ENCODE assay signal across 1 cellular context in the genomic region with DNA sequence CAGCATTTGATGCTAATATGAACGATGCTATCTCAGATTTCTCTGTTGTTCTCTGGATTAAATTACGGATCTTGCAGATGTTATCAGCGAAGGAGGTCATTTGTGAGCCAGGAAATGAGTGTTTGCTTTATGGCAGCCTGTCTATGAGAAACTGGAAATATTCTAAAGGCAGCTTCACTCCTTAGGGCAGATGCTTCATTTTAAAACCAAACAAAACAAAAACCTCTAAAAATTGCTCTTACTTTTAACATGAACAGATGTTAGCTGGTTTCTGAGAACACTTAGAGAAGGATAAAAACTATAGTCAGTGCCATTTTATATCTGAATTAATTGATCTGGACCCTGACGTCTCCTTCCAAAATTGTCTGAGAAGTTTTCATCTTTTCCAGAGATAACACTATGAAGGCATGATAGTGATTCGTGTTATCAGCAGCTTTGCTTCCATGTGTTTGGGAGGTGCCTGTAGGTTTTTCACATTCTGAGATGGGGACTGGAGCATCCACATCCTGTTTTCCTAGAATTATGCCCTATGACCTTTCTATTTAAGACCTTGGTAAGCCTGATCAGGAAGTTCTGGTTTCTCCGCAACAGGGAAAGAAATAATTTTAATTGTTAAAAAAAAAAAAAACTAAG.
A peak's percentile ranks its signal among the peaks of the same experiment; 100 is the strongest.
TF ChIP-seq lines count a peak whose summit lies in the region.

No MANE protein-coding gene starts in this region.

TF ChIP-seq in K562, 482 proteins besides CTCF, POLR2A, EP300 and RAD21 (continued from another document and continues in another):
- TF ChIP-seq, protein P1, sequence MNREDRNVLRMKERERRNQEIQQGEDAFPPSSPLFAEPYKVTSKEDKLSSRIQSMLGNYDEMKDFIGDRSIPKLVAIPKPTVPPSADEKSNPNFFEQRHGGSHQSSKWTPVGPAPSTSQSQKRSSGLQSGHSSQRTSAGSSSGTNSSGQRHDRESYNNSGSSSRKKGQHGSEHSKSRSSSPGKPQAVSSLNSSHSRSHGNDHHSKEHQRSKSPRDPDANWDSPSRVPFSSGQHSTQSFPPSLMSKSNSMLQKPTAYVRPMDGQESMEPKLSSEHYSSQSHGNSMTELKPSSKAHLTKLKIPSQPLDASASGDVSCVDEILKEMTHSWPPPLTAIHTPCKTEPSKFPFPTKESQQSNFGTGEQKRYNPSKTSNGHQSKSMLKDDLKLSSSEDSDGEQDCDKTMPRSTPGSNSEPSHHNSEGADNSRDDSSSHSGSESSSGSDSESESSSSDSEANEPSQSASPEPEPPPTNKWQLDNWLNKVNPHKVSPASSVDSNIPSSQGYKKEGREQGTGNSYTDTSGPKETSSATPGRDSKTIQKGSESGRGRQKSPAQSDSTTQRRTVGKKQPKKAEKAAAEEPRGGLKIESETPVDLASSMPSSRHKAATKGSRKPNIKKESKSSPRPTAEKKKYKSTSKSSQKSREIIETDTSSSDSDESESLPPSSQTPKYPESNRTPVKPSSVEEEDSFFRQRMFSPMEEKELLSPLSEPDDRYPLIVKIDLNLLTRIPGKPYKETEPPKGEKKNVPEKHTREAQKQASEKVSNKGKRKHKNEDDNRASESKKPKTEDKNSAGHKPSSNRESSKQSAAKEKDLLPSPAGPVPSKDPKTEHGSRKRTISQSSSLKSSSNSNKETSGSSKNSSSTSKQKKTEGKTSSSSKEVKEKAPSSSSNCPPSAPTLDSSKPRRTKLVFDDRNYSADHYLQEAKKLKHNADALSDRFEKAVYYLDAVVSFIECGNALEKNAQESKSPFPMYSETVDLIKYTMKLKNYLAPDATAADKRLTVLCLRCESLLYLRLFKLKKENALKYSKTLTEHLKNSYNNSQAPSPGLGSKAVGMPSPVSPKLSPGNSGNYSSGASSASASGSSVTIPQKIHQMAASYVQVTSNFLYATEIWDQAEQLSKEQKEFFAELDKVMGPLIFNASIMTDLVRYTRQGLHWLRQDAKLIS (CRISPR knock-in tag; IDR thresholded peaks at IDR 0.05), result no peak
- TF ChIP-seq ID3 (CRISPR knock-in tag; IDR thresholded peaks at IDR 0.05), result no peak
- TF ChIP-seq ID3 (tag; IDR thresholded peaks at IDR 0.05), result peak; percentile 39; the same call in 1 of the 2 replicates
- TF ChIP-seq RBM39 (optimal IDR thresholded peaks at IDR 0.05; ENCODE audit: low read depth, low read length), result no peak
- no peak for TF ChIP-seq SLC30A9 (CRISPR knock-in tag; IDR thresholded peaks at IDR 0.05)
- no peak for TF ChIP-seq SNAPC5 (CRISPR knock-in tag; IDR thresholded peaks at IDR 0.05)
- TF ChIP-seq U2AF1 (optimal IDR thresholded peaks at IDR 0.05; ENCODE audit: low read depth, low read length), result peak; percentile 52
- no peak for TF ChIP-seq ZBTB5 (IDR thresholded peaks at IDR 0.05)
- TF ChIP-seq CREB3L1 (IDR thresholded peaks at IDR 0.05; ENCODE audit: borderline replicate concordance, low read depth), result 0 out of 2 replicates have a peak, but pooled peaks have one; percentile 32
- TF ChIP-seq ADNP (tag; IDR thresholded peaks at IDR 0.05), result peak; percentile 64; the same call in 1 of the 2 replicates
- TF ChIP-seq POU5F1 (IDR thresholded peaks at IDR 0.05; ENCODE audit: borderline replicate concordance, low read depth, low read length, partially characterized antibody), result no peak
- peak; percentile 22; the same call in 1 of the 2 replicates for TF ChIP-seq MTA2 (IDR thresholded peaks at IDR 0.05; ENCODE audit: low read depth)
- no peak for TF ChIP-seq SMARCA5 (IDR thresholded peaks at IDR 0.05)
- TF ChIP-seq ZNF232 (CRISPR knock-in tag; IDR thresholded peaks at IDR 0.05), result no peak
- peak in 1 of 2 experiments; percentile 83; a peak in 2 of 4 replicates for TF ChIP-seq RCOR1 (IDR thresholded peaks at IDR 0.05; ENCODE audit: borderline replicate concordance in 1 of 2, low read depth in 2 of 2, low read length in 2 of 2)
- TF ChIP-seq JUND (IDR thresholded peaks at IDR 0.05; ENCODE audit: borderline replicate concordance, low read depth, low read length), result peak; percentile 75; the same call in 1 of the 2 replicates
- TF ChIP-seq JUND (tag; IDR thresholded peaks at IDR 0.05; ENCODE audit: borderline replicate concordance, low read depth, low read length), result peak; percentile 38; the same call in 1 of the 3 replicates
- TF ChIP-seq MYC (IDR thresholded peaks at IDR 0.05; ENCODE audit: low read depth, low read length), result peak; percentile 94
- no peak for TF ChIP-seq MYC (CRISPR knock-in tag; IDR thresholded peaks at IDR 0.05; ENCODE audit: borderline replicate concordance, low read depth)
- peak; percentile 50; the same call in 1 of the 2 replicates for TF ChIP-seq ETV1 (tag; conservative IDR thresholded peaks at IDR 0.05; ENCODE audit: low read depth)
- no peak for TF ChIP-seq U2AF2 (optimal IDR thresholded peaks at IDR 0.05; ENCODE audit: low read depth, low read length)
- TF ChIP-seq, protein P2, sequence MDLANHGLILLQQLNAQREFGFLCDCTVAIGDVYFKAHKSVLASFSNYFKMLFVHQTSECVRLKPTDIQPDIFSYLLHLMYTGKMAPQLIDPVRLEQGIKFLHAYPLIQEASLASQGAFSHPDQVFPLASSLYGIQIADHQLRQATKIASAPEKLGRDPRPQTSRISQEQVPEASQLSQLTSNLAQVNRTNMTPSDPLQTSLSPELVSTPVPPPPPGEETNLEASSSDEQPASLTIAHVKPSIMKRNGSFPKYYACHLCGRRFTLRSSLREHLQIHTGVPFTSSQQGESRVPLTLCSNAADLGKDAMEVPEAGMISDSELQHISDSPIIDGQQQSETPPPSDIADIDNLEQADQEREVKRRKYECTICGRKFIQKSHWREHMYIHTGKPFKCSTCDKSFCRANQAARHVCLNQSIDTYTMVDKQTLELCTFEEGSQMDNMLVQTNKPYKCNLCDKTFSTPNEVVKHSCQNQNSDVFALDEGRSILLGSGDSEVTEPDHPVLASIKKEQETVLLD (IDR thresholded peaks at IDR 0.05), result peak; percentile 74; the same call in 1 of the 2 replicates
- TF ChIP-seq DPF2 (IDR thresholded peaks at IDR 0.05), result peak; percentile 91
- TF ChIP-seq PML (IDR thresholded peaks at IDR 0.05; ENCODE audit: low read length), result peak; percentile 30; the same call in 1 of the 2 replicates
- TF ChIP-seq MCM3 (IDR thresholded peaks at IDR 0.05), result no peak
- TF ChIP-seq EP400 (IDR thresholded peaks at IDR 0.05), result peak; percentile 77
- no peak for TF ChIP-seq ZNF316 (IDR thresholded peaks at IDR 0.05)
- no peak for TF ChIP-seq FOXA3 (CRISPR knock-in tag; conservative IDR thresholded peaks at IDR 0.05 in 1 of 2, IDR thresholded peaks at IDR 0.05 in 1 of 2)
- no peak for TF ChIP-seq ZBTB33 (CRISPR knock-in tag; IDR thresholded peaks at IDR 0.05)
- TF ChIP-seq ZNF589 (CRISPR knock-in tag; IDR thresholded peaks at IDR 0.05; ENCODE audit: low read depth), result peak; percentile 87; the same call in 1 of the 2 replicates
- no peak for TF ChIP-seq MXD1 (CRISPR knock-in tag; IDR thresholded peaks at IDR 0.05; ENCODE audit: borderline replicate concordance, poor library complexity, severe bottlenecking)
- peak; percentile 44; the same call in 1 of the 2 replicates for TF ChIP-seq NCOA1 (IDR thresholded peaks at IDR 0.05; ENCODE audit: low read depth)
- peak; percentile 53 for TF ChIP-seq CCNT2 (IDR thresholded peaks at IDR 0.05; ENCODE audit: borderline replicate concordance, extremely low read depth, insufficient read length, low read depth, low read length)
- TF ChIP-seq CC2D1A (IDR thresholded peaks at IDR 0.05), result 0 out of 2 replicates have a peak, but pooled peaks have one; percentile 30
- TF ChIP-seq ARID3A (IDR thresholded peaks at IDR 0.05; ENCODE audit: borderline replicate concordance, low read depth, low read length), result peak; percentile 98
- TF ChIP-seq ZNF175 (CRISPR knock-in tag; IDR thresholded peaks at IDR 0.05; ENCODE audit: low read depth), result peak; percentile 76; the same call in 1 of the 2 replicates
- peak; percentile 63; the same call in 1 of the 2 replicates for TF ChIP-seq ZNF766 (CRISPR knock-in tag; conservative IDR thresholded peaks at IDR 0.05)
- TF ChIP-seq, protein P3, sequence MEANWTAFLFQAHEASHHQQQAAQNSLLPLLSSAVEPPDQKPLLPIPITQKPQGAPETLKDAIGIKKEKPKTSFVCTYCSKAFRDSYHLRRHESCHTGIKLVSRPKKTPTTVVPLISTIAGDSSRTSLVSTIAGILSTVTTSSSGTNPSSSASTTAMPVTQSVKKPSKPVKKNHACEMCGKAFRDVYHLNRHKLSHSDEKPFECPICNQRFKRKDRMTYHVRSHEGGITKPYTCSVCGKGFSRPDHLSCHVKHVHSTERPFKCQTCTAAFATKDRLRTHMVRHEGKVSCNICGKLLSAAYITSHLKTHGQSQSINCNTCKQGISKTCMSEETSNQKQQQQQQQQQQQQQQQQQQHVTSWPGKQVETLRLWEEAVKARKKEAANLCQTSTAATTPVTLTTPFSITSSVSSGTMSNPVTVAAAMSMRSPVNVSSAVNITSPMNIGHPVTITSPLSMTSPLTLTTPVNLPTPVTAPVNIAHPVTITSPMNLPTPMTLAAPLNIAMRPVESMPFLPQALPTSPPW (CRISPR knock-in tag; IDR thresholded peaks at IDR 0.05), result peak; percentile 34; the same call in 1 of the 2 replicates
- TF ChIP-seq NCOR1 (IDR thresholded peaks at IDR 0.05), result peak; percentile 71
- TF ChIP-seq RNF2 (IDR thresholded peaks at IDR 0.05), result 0 out of 2 replicates have a peak, but pooled peaks have one; percentile 44
- TF ChIP-seq ATF3 (IDR thresholded peaks at IDR 0.05), result peak; percentile 14; the same call in 1 of the 2 replicates
- no peak for TF ChIP-seq ATF3 (CRISPR knock-in tag; conservative IDR thresholded peaks at IDR 0.05)
- peak; percentile 23; the same call in 1 of the 2 replicates for TF ChIP-seq NFRKB (IDR thresholded peaks at IDR 0.05; ENCODE audit: low read depth)
- no peak for TF ChIP-seq BRCA1 (IDR thresholded peaks at IDR 0.05)
- no peak for TF ChIP-seq BRCA1 (CRISPR knock-in tag; IDR thresholded peaks at IDR 0.05)
